Comparison of ENCODE assay signal across 1 cellular context in the genomic region with DNA sequence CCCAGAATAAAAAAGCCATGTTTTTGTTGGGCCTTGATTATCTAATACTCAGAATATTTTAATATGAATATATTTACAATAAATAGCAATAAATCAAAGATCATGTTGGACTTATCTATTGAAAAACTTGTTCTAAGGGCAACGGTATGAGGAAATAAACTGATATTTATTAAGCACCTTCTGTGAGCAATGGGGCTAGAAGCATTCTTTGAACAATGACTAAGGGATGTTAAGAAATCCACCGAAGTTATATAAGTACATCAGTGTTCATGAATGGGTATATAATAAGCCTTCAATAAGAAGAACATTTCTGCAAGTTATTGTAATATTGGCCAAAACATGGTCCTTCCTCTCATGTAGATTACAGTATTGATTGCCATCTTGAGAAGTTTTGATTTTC.
TF ChIP-seq lines count a peak whose summit lies in the region.

No MANE protein-coding gene starts in this region.

TF ChIP-seq in SK-N-SH treated with all-trans-retinoic acid at 6 μM for 48 hours, 23 proteins besides CTCF, POLR2A, EP300 and RAD21 (continued from another document):
- TF ChIP-seq, protein P1, sequence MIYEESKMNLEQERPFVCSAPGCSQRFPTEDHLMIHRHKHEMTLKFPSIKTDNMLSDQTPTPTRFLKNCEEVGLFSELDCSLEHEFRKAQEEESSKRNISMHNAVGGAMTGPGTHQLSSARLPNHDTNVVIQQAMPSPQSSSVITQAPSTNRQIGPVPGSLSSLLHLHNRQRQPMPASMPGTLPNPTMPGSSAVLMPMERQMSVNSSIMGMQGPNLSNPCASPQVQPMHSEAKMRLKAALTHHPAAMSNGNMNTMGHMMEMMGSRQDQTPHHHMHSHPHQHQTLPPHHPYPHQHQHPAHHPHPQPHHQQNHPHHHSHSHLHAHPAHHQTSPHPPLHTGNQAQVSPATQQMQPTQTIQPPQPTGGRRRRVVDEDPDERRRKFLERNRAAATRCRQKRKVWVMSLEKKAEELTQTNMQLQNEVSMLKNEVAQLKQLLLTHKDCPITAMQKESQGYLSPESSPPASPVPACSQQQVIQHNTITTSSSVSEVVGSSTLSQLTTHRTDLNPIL (CRISPR knock-in tag; IDR thresholded peaks at IDR 0.05; ENCODE audit: low read depth) = no peak
- TF ChIP-seq RARB (CRISPR knock-in tag; IDR thresholded peaks at IDR 0.05) (no peak), ESRRG (CRISPR knock-in tag; IDR thresholded peaks at IDR 0.05) (no peak), GLIS3 (CRISPR knock-in tag; IDR thresholded peaks at IDR 0.05) (no peak)
- TF ChIP-seq, protein P2, sequence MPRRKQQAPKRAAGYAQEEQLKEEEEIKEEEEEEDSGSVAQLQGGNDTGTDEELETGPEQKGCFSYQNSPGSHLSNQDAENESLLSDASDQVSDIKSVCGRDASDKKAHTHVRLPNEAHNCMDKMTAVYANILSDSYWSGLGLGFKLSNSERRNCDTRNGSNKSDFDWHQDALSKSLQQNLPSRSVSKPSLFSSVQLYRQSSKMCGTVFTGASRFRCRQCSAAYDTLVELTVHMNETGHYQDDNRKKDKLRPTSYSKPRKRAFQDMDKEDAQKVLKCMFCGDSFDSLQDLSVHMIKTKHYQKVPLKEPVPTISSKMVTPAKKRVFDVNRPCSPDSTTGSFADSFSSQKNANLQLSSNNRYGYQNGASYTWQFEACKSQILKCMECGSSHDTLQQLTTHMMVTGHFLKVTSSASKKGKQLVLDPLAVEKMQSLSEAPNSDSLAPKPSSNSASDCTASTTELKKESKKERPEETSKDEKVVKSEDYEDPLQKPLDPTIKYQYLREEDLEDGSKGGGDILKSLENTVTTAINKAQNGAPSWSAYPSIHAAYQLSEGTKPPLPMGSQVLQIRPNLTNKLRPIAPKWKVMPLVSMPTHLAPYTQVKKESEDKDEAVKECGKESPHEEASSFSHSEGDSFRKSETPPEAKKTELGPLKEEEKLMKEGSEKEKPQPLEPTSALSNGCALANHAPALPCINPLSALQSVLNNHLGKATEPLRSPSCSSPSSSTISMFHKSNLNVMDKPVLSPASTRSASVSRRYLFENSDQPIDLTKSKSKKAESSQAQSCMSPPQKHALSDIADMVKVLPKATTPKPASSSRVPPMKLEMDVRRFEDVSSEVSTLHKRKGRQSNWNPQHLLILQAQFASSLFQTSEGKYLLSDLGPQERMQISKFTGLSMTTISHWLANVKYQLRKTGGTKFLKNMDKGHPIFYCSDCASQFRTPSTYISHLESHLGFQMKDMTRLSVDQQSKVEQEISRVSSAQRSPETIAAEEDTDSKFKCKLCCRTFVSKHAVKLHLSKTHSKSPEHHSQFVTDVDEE (CRISPR knock-in tag; IDR thresholded peaks at IDR 0.05) = no peak
